9 cellular contexts compared by ENCODE assay signal in the genomic region with DNA sequence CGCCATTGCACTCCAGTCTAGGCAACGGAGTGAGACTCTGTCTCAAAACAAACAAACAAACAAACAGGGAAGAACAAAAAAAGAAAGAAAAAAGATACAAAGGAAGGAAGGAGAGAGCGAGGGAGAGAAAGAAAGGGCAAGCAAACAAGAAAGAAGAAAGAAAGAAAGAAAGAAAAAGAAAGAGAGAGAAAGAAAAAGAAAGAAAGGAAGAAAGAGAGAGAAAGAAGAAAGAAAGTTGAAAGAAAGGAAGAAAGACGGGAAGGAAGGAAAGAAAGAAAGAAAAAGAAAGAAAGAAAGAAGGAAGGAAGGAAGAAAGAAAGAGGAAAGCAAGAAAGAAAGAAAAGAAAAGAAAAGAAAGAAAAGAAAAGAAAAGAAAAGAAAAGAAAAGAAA. TPM values are rescaled to one million over a fixed set of nuclear protein-coding genes. Genes with fewer than 3 reads are reported as not detected.
DNase-seq lines count a peak whose midpoint lies in the region; TF ChIP-seq lines count a peak whose summit lies in the region.
"Had no signal": no experiment of that assay in that cellular context is flagged by ENCODE, and none has a peak within 500 bp of the region (broad histone marks: within the 10 kb centered on the region; RNA-seq: fewer than 3 reads in every experiment).

No MANE protein-coding gene starts in this region.

- H3K4me2 ChIP-seq in OCI-LY7 (ENCODE audit: low read length) (peak overlapping the region; percentile 77), skeletal muscle satellite cell (ENCODE audit: low read length) (peak overlapping the region; percentile 88)

- H3K4me3 Mint-ChIP-seq in T-helper 2 cell treated with Interferon-gamma antibody and Interleukin-4, amounts not matched to agents 5 μg/mL and 100 μg/mL, for 36 hours: peak overlapping the region; percentile 66
- H3K4me3 Mint-ChIP-seq in endothelial cell (ENCODE audit: unreplicated experiment): peak overlapping the region; percentile 47

- POLR2A ChIA-PET in OCI-LY7 (lab: Charles Lee): interaction anchor here (0.6 kb wide), 2 partner anchors 76 to 238 kb away, joined by 3 read pairs; no protein-coding TSS in a partner anchor

- no peak for TF ChIP-seq CTCF in OCI-LY7 (conservative IDR thresholded peaks at IDR 0.05; ENCODE audit: low read length)
- no peak for TF ChIP-seq CTCF in endothelial cell (IDR thresholded peaks at IDR 0.05; ENCODE audit: unreplicated experiment)

- no peak for DNase-seq in T-helper 2 cell treated with Interferon-gamma antibody and Interleukin-4, amounts not matched to agents 5 μg/mL and 100 μg/mL, for 36 hours (ENCODE audit: low spot score)
- DNase-seq in T-helper 2 cell (no peak), OCI-LY7 (ENCODE audit: low spot score) (no peak), endothelial cell (ENCODE audit: low spot score) (no peak), NCI-H526 (lab: John Stamatoyannopoulos, UW) (no peak), midbrain (lab: John Stamatoyannopoulos, UW) (no peak)
- no peak for DNase-seq in stimulated activated CD4-positive, alpha-beta T cell treated with anti-CD3 and anti-CD28 coated beads, Interleukin-4, amount 100 ng/mL, for 1 hour

- H3K27me3 Mint-ChIP-seq in T-helper 2 cell treated with Interferon-gamma antibody and Interleukin-4, amounts not matched to agents 5 μg/mL and 100 μg/mL, for 36 hours (ENCODE audit: low read depth): peaks cover 40% of the 10 kb centered on the region
- no peaks in the 10 kb centered on the region for H3K27me3 Mint-ChIP-seq in endothelial cell (ENCODE audit: unreplicated experiment)

- peaks cover 9% of the 10 kb centered on the region for H3K4me1 Mint-ChIP-seq in T-helper 2 cell treated with Interferon-gamma antibody and Interleukin-4, amounts not matched to agents 5 μg/mL and 100 μg/mL, for 36 hours (ENCODE audit: low read depth)
- peaks cover 17% of the 10 kb centered on the region for H3K4me1 Mint-ChIP-seq in endothelial cell (ENCODE audit: unreplicated experiment)

- H3K4me3 ChIP-seq in OCI-LY7 (ENCODE audit: low read depth, low read length, poor library complexity, severe bottlenecking): peak overlapping the region; percentile 69
- H3K4me3 ChIP-seq in skeletal muscle satellite cell (ENCODE audit: low read length): no peak overlapping the region

- H3K9ac ChIP-seq in skeletal muscle satellite cell (ENCODE audit: low read depth, low read length): no peak overlapping the region

- no TSS peak for BruUV-seq in OCI-LY7 (replicated peaks; lab: Mats Ljungman, UMichigan)

- H4K20me1 ChIP-seq in OCI-LY7 (ENCODE audit: insufficient read depth, low read length): no peaks in the 10 kb centered on the region

- CTCF ChIA-PET in OCI-LY7 (lab: Charles Lee; ENCODE audit: unreplicated experiment): interaction anchor here (0.7 to 1.3 kb wide), 2 partner anchors 81 to 92 kb away, joined by 3 to 5 read pairs; no protein-coding TSS in a partner anchor

- H3K9me3 Mint-ChIP-seq in T-helper 2 cell treated with Interferon-gamma antibody and Interleukin-4, amounts not matched to agents 5 μg/mL and 100 μg/mL, for 36 hours: no peaks in the 10 kb centered on the region
- H3K9me3 Mint-ChIP-seq in endothelial cell (ENCODE audit: unreplicated experiment): peaks cover 18% of the 10 kb centered on the region

- no peak overlapping the region for H3K27ac Mint-ChIP-seq in T-helper 2 cell treated with Interferon-gamma antibody and Interleukin-4, amounts not matched to agents 5 μg/mL and 100 μg/mL, for 36 hours
- no peak overlapping the region for H3K27ac Mint-ChIP-seq in endothelial cell (ENCODE audit: unreplicated experiment)

- H3K79me2 ChIP-seq in OCI-LY7 (ENCODE audit: insufficient read depth, low read depth, low read length): no peaks in the 10 kb centered on the region

- no peaks in the 10 kb centered on the region for H3K36me3 ChIP-seq in OCI-LY7 (ENCODE audit: insufficient read depth, low read length)
- H3K36me3 ChIP-seq in skeletal muscle satellite cell (ENCODE audit: insufficient read depth, low read length): no peaks in the 10 kb centered on the region
- H3K36me3 ChIP-seq: thyroid gland had no signal

- peaks cover 41% of the 10 kb centered on the region for H3K27me3 ChIP-seq in skeletal muscle satellite cell (ENCODE audit: control insufficient read depth, insufficient read depth, low read length)
- H3K27me3 ChIP-seq: thyroid gland had no signal

- H3K36me3 Mint-ChIP-seq in T-helper 2 cell treated with Interferon-gamma antibody and Interleukin-4, amounts not matched to agents 5 μg/mL and 100 μg/mL, for 36 hours (ENCODE audit: low read depth): no peaks in the 10 kb centered on the region
- peaks cover 12% of the 10 kb centered on the region for H3K36me3 Mint-ChIP-seq in endothelial cell (ENCODE audit: low read depth, unreplicated experiment)

- H3K9me3 ChIP-seq in OCI-LY7 (ENCODE audit: low read length) (no peaks in the 10 kb centered on the region), skeletal muscle satellite cell (replicated peaks; ENCODE audit: low read length) (no peaks in the 10 kb centered on the region)
- H3K9me3 ChIP-seq: thyroid gland had no signal

- H3K9me2 ChIP-seq in OCI-LY7 (ENCODE audit: insufficient read depth, low read length): no peaks in the 10 kb centered on the region

- no peak overlapping the region for H3K27ac ChIP-seq in OCI-LY7 (ENCODE audit: low read depth, low read length, poor library complexity, severe bottlenecking)

- H3K4me1 ChIP-seq in OCI-LY7 (ENCODE audit: insufficient read depth, low read length, poor library complexity, severe bottlenecking) (peaks cover 5% of the 10 kb centered on the region), skeletal muscle satellite cell (ENCODE audit: control insufficient read depth, insufficient read depth, low read length) (peaks cover 3% of the 10 kb centered on the region)
- H3K4me1 ChIP-seq: thyroid gland had no signal

- intact Hi-C loops in OCI-LY7 (cut with micrococcal nuclease; ENCODE audit: unreplicated experiment): loop anchor here (1.0 kb wide), 1 partner anchor 82 kb away; no protein-coding TSS in a partner anchor

- peak overlapping the region; percentile 67; the same call in 1 of the 2 replicates for H2AFZ ChIP-seq in OCI-LY7 (ENCODE audit: low read length)

RNA-seq across cellular contexts. Expression of a gene that starts 13.1 kb away (rescaled TPM):
- not detected in 2 replicates for total RNA-seq in OCI-LY7 (2014; rRNA removed; shearing (Covaris generic))
- total RNA-seq in OCI-LY7 (2022): not detected in 2 replicates
- 0.31 TPM for total RNA-seq in endothelial cell (ENCODE audit: unreplicated experiment)
- not detected in 2 replicates for total RNA-seq in skeletal muscle satellite cell (2012; rRNA removed)
- total RNA-seq: thyroid gland had no signal

RNA-seq across cellular contexts. Expression of a gene that starts 50.0 kb away (rescaled TPM):
- total RNA-seq in OCI-LY7 (2014; rRNA removed; shearing (Covaris generic)): 11.0 and 11.7 TPM in 2 replicates
- total RNA-seq in OCI-LY7 (2022) (17.3 and 17.8 TPM in 2 replicates), endothelial cell (ENCODE audit: unreplicated experiment) (31.0 TPM)
- total RNA-seq in skeletal muscle satellite cell (2012; rRNA removed): 12.9 and 15.2 TPM in 2 replicates

RNA-seq across cellular contexts. Expression of a gene that starts 50.3 kb away (rescaled TPM):
- total RNA-seq in OCI-LY7 (2014; rRNA removed; shearing (Covaris generic)): 17.7 and 18.5 TPM in 2 replicates
- total RNA-seq in OCI-LY7 (2022) (12.8 and 13.3 TPM in 2 replicates), endothelial cell (ENCODE audit: unreplicated experiment) (11.1 TPM)
- 15.1 and 18.8 TPM in 2 replicates for total RNA-seq in skeletal muscle satellite cell (2012; rRNA removed)
